Comparison of ENCODE assay signal across 1 cellular context in the genomic region with DNA sequence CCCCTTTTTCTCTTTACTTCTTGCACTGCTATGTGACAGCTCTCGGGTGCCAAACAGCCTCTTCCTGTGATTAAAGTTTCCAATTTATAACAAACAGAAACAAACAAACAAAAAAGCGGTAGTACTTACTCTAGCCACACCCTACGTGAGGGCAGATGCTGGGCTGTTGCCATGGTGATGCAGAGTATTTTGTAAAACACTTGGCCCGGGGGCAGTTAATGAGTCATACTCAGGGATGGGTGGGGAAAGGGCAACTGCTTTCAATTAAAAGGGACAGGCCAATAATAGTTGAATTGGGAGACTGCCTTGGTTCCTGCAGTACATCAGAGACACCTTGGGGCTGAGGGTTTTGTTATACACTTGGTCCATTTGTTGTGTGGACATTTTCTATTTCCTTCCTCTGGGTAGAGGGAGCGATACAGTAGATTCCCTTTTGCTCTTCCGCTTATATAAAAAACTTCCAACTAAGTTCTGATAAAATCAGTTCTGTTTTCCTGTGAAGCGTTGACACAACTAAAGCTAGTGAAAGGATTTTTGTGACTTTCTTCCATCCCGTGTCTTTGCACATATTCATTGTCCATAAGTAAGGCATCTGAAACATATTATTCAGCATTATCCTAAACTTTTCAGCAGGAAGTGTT.
A peak's percentile ranks its signal among the peaks of the same experiment; 100 is the strongest.
TF ChIP-seq lines count a peak whose summit lies in the region.

No MANE protein-coding gene starts in this region.

TF ChIP-seq in endothelial cell of umbilical vein, 7 proteins besides CTCF, POLR2A, EP300 and RAD21:
- TF ChIP-seq MYC (IDR thresholded peaks at IDR 0.05; ENCODE audit: low read depth, low read length) (no peak), GATA2 (IDR thresholded peaks at IDR 0.05; ENCODE audit: insufficient read depth, insufficient read length, low read depth, low read length) (peak; percentile 51), FOS (IDR thresholded peaks at IDR 0.05; ENCODE audit: borderline replicate concordance, insufficient read depth, low read length) (peak; percentile 80), JUN (IDR thresholded peaks at IDR 0.05; ENCODE audit: borderline replicate concordance, insufficient read depth, insufficient read length, low read depth) (peak; percentile 93), POLR2AphosphoS5 (IDR thresholded peaks at IDR 0.05; ENCODE audit: insufficient read depth, low read depth, low read length) (no peak), MAX (IDR thresholded peaks at IDR 0.05; ENCODE audit: insufficient read depth, insufficient read length) (no peak), EZH2 (IDR thresholded peaks at IDR 0.05; ENCODE audit: borderline replicate concordance, low read depth, low read length, severe bottlenecking) (no peak)
